ENCODE assay signal across 1 cellular context in the genomic region with DNA sequence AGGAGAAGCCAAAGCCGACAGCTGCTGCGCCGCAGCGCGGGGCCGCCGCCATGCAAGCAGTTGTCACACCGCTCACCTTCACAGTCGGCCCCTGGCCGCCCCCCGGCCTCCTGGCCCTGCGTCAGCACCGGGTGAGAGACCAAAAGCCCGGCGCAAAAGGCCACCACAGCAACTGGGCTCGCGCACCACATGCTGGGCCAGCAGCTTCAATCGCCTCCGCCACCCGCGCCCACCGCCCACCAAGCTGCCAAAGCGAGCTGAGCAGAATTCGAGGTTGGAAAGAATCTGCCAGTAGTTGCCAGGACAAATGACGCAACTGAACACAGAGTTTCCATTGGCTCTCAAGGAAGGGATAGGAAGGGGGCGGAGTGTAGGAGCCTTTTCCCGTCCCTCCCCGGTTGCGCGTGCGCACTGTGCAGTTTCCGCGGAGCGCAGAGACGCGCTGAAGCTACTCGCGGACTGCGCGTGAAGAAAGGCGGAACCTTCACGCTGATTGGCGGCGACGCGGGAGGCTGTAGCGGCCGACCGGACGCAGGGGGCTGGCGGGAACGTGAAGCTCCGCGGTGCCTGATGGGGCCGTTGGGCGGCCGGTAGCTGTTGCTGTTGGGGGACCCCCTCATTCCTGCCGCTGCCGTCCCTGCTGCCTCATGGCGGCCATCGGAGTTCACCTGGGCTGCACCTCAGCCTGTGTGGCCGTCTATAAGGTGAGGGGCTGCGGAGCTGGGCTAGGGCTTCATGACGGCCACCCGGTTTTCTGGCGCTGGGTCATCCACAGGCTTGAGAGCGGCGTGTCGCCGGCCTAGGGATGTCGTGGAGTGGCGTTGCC.
TF ChIP-seq lines count a peak whose summit lies in the region.

Gene CDNF (minus strand): TSS at position 282 of the 826 bp plus-strand sequence. CDS start 91 bp downstream, at position 191.
A gene with protein sequence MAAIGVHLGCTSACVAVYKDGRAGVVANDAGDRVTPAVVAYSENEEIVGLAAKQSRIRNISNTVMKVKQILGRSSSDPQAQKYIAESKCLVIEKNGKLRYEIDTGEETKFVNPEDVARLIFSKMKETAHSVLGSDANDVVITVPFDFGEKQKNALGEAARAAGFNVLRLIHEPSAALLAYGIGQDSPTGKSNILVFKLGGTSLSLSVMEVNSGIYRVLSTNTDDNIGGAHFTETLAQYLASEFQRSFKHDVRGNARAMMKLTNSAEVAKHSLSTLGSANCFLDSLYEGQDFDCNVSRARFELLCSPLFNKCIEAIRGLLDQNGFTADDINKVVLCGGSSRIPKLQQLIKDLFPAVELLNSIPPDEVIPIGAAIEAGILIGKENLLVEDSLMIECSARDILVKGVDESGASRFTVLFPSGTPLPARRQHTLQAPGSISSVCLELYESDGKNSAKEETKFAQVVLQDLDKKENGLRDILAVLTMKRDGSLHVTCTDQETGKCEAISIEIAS (plus strand): TSS at position 551 of the 826 bp plus-strand sequence. CDS start 97 bp downstream, at position 648.
Gene MSANTD7 (plus strand): TSS at position 551 of the 826 bp plus-strand sequence. CDS start 3,979 bp downstream, outside the sequence.

TF ChIP-seq in HEK293, 187 proteins besides CTCF, POLR2A, EP300 and RAD21 (continued from another document and continues in another):
- TF ChIP-seq PATZ1 (tag by site-specific recombination; IDR thresholded peaks at IDR 0.05): peak; percentile 51; the same call in 1 of the 2 replicates
- peak; percentile 21; the same call in 1 of the 2 replicates for TF ChIP-seq KLF8 (tag by site-specific recombination; IDR thresholded peaks at IDR 0.05)
- TF ChIP-seq MYNN (tag by site-specific recombination; IDR thresholded peaks at IDR 0.05; ENCODE audit: borderline replicate concordance): no peak
- no peak for TF ChIP-seq PRDM1 (tag by site-specific recombination; IDR thresholded peaks at IDR 0.05)
- TF ChIP-seq SCRT1 (tag by site-specific recombination; IDR thresholded peaks at IDR 0.05; ENCODE audit: borderline replicate concordance): peak; percentile 58; the same call in 1 of the 2 replicates
- TF ChIP-seq, protein P1, sequence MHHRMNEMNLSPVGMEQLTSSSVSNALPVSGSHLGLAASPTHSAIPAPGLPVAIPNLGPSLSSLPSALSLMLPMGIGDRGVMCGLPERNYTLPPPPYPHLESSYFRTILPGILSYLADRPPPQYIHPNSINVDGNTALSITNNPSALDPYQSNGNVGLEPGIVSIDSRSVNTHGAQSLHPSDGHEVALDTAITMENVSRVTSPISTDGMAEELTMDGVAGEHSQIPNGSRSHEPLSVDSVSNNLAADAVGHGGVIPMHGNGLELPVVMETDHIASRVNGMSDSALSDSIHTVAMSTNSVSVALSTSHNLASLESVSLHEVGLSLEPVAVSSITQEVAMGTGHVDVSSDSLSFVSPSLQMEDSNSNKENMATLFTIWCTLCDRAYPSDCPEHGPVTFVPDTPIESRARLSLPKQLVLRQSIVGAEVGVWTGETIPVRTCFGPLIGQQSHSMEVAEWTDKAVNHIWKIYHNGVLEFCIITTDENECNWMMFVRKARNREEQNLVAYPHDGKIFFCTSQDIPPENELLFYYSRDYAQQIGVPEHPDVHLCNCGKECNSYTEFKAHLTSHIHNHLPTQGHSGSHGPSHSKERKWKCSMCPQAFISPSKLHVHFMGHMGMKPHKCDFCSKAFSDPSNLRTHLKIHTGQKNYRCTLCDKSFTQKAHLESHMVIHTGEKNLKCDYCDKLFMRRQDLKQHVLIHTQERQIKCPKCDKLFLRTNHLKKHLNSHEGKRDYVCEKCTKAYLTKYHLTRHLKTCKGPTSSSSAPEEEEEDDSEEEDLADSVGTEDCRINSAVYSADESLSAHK (tag by site-specific recombination; IDR thresholded peaks at IDR 0.05): no peak
- no peak for TF ChIP-seq ZNF157 (tag by site-specific recombination; IDR thresholded peaks at IDR 0.05)
- no peak for TF ChIP-seq ZNF121 (tag by site-specific recombination; IDR thresholded peaks at IDR 0.05)
- peak; percentile 72 for TF ChIP-seq SP3 (tag by site-specific recombination; IDR thresholded peaks at IDR 0.05)
- TF ChIP-seq ZNF510 (tag by site-specific recombination; IDR thresholded peaks at IDR 0.05; ENCODE audit: insufficient replicate concordance): no peak
- no peak for TF ChIP-seq ZNF624 (tag by site-specific recombination; IDR thresholded peaks at IDR 0.05)
- TF ChIP-seq ZNF707 (tag by site-specific recombination; IDR thresholded peaks at IDR 0.05): no peak
- peak; percentile 98 for TF ChIP-seq SP2 (tag by site-specific recombination; IDR thresholded peaks at IDR 0.05)
- TF ChIP-seq ZNF473 (tag by site-specific recombination; IDR thresholded peaks at IDR 0.05): no peak
- TF ChIP-seq ZNF596 (tag by site-specific recombination; IDR thresholded peaks at IDR 0.05): no peak
- no peak for TF ChIP-seq ZNF214 (tag by site-specific recombination; IDR thresholded peaks at IDR 0.05; ENCODE audit: borderline replicate concordance)
- TF ChIP-seq ZNF404 (tag by site-specific recombination; IDR thresholded peaks at IDR 0.05): no peak
- TF ChIP-seq ZNF530 (tag by site-specific recombination; IDR thresholded peaks at IDR 0.05; ENCODE audit: low read depth): no peak
- TF ChIP-seq ZNF518A (tag by site-specific recombination; conservative IDR thresholded peaks at IDR 0.05; ENCODE audit: low read depth): no peak
- peak; percentile 97 for TF ChIP-seq EGR2 (tag by site-specific recombination; IDR thresholded peaks at IDR 0.05; ENCODE audit: low read depth)
- TF ChIP-seq, protein P2, sequence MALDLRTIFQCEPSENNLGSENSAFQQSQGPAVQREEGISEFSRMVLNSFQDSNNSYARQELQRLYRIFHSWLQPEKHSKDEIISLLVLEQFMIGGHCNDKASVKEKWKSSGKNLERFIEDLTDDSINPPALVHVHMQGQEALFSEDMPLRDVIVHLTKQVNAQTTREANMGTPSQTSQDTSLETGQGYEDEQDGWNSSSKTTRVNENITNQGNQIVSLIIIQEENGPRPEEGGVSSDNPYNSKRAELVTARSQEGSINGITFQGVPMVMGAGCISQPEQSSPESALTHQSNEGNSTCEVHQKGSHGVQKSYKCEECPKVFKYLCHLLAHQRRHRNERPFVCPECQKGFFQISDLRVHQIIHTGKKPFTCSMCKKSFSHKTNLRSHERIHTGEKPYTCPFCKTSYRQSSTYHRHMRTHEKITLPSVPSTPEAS (tag by site-specific recombination; IDR thresholded peaks at IDR 0.05): no peak
- no peak for TF ChIP-seq ZNF768 (tag by site-specific recombination; IDR thresholded peaks at IDR 0.05)
- TF ChIP-seq, protein P3, sequence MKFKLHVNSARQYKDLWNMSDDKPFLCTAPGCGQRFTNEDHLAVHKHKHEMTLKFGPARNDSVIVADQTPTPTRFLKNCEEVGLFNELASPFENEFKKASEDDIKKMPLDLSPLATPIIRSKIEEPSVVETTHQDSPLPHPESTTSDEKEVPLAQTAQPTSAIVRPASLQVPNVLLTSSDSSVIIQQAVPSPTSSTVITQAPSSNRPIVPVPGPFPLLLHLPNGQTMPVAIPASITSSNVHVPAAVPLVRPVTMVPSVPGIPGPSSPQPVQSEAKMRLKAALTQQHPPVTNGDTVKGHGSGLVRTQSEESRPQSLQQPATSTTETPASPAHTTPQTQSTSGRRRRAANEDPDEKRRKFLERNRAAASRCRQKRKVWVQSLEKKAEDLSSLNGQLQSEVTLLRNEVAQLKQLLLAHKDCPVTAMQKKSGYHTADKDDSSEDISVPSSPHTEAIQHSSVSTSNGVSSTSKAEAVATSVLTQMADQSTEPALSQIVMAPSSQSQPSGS (tag by site-specific recombination; IDR thresholded peaks at IDR 0.05; ENCODE audit: low read depth): peak; percentile 59; the same call in 1 of the 2 replicates
- TF ChIP-seq ZNF239 (tag by site-specific recombination; IDR thresholded peaks at IDR 0.05): no peak
- TF ChIP-seq TRIM28 (IDR thresholded peaks at IDR 0.05; ENCODE audit: borderline replicate concordance, low read length): peak; percentile 87; the same call in 1 of the 2 replicates
- peak; percentile 25; the same call in 1 of the 2 replicates for TF ChIP-seq OVOL3 (tag by site-specific recombination; IDR thresholded peaks at IDR 0.05)
- no peak; the same call in 1 of the 2 replicates for TF ChIP-seq OSR2 (tag by site-specific recombination; IDR thresholded peaks at IDR 0.05)
- peak; percentile 62 for TF ChIP-seq ZXDB (tag by site-specific recombination; IDR thresholded peaks at IDR 0.05)
- no peak for TF ChIP-seq BCL11A (tag by site-specific recombination; IDR thresholded peaks at IDR 0.05; ENCODE audit: low read depth)
- no peak for TF ChIP-seq ZNF114 (tag by site-specific recombination; IDR thresholded peaks at IDR 0.05)
- TF ChIP-seq ZNF629 (tag by site-specific recombination; IDR thresholded peaks at IDR 0.05): peak; percentile 55; the same call in 1 of the 2 replicates
- TF ChIP-seq, protein P4, sequence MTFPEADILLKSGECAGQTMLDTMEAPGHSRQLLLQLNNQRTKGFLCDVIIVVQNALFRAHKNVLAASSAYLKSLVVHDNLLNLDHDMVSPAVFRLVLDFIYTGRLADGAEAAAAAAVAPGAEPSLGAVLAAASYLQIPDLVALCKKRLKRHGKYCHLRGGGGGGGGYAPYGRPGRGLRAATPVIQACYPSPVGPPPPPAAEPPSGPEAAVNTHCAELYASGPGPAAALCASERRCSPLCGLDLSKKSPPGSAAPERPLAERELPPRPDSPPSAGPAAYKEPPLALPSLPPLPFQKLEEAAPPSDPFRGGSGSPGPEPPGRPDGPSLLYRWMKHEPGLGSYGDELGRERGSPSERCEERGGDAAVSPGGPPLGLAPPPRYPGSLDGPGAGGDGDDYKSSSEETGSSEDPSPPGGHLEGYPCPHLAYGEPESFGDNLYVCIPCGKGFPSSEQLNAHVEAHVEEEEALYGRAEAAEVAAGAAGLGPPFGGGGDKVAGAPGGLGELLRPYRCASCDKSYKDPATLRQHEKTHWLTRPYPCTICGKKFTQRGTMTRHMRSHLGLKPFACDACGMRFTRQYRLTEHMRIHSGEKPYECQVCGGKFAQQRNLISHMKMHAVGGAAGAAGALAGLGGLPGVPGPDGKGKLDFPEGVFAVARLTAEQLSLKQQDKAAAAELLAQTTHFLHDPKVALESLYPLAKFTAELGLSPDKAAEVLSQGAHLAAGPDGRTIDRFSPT (tag by site-specific recombination; IDR thresholded peaks at IDR 0.05): peak; percentile 33; the same call in 1 of the 2 replicates
- TF ChIP-seq, protein P5, sequence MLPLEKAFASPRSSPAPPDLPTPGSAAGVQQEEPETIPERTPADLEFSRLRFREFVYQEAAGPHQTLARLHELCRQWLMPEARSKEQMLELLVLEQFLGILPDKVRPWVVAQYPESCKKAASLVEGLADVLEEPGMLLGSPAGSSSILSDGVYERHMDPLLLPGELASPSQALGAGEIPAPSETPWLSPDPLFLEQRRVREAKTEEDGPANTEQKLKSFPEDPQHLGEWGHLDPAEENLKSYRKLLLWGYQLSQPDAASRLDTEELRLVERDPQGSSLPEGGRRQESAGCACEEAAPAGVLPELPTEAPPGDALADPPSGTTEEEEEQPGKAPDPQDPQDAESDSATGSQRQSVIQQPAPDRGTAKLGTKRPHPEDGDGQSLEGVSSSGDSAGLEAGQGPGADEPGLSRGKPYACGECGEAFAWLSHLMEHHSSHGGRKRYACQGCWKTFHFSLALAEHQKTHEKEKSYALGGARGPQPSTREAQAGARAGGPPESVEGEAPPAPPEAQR (tag by site-specific recombination; IDR thresholded peaks at IDR 0.05): no peak
